1 cellular context compared by ENCODE assay signal in the genomic region with DNA sequence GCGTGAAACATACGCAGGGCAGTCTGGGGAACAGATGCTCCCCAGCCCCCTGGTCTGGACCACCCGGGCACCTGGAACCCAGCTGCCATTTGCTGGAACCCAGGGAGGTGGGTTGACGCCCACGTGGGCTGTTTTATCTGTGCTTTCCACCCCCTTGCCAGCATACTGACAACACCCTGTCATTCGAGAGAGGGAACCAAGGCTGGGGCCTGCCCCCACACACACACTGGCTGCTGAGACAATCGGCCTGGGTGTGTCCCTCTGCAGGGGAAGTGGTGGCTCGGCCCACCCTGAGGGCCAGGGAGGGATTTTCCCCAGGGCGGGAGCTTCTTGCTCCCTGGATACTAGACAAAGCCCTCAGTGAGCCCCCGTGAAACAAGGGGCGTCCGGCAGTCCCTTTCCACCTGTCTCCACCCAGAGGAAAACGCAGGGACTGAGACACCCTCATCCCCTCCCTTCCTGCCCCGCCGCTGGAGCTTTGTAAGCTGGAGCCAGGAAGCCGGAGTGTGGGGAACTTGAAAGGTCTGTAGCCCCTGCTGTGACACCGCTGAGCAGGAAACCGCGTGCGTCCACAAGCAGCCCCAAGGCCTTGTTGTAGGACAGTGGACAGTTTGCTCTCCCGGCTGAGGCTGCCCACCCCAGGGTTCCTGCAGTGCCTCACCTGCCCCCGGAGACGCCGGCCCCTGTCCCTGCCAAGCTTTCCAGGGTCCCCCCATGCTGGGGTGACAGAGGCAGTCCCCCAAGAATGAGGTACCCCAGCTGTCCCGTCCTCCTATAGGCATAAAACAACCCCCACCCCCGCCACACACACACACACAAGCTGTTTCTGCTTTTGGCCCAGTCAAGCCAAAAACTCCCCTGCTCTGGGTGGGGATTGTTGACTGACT.
TF ChIP-seq lines count a peak whose summit lies in the region.

No MANE protein-coding gene starts in this region.

TF ChIP-seq in K562, 482 proteins besides CTCF, POLR2A, EP300 and RAD21 (continued from another document and continues in another):
- TF ChIP-seq JUND (IDR thresholded peaks at IDR 0.05; ENCODE audit: borderline replicate concordance, low read depth, low read length) (peak; percentile 65; the same call in 1 of the 2 replicates), JUND (tag; IDR thresholded peaks at IDR 0.05; ENCODE audit: borderline replicate concordance, low read depth, low read length) (peak; percentile 28; the same call in 1 of the 3 replicates), SMAD4 (CRISPR knock-in tag; conservative IDR thresholded peaks at IDR 0.05) (0 out of 2 replicates have a peak, but pooled peaks have one; percentile 65), SIN3A (IDR thresholded peaks at IDR 0.05; ENCODE audit: borderline replicate concordance in 2 of 2, control insufficient read depth in 1 of 2, low read depth in 2 of 2, low read length in 2 of 2) (peak; percentile 13 to 49; a peak in 1 of 4 replicates), HDAC8 (tag; IDR thresholded peaks at IDR 0.05) (no peak), U2AF1 (optimal IDR thresholded peaks at IDR 0.05; ENCODE audit: low read depth, low read length) (no peak), SRSF3 (IDR thresholded peaks at IDR 0.05; ENCODE audit: insufficient read depth, low read length) (no peak), SMARCA4 (IDR thresholded peaks at IDR 0.05) (0 out of 2 replicates have a peak, but pooled peaks have one; percentile 50), PURB (CRISPR knock-in tag; IDR thresholded peaks at IDR 0.05; ENCODE audit: low read depth) (no peak), SIN3B (IDR thresholded peaks at IDR 0.05; ENCODE audit: low read depth) (no peak), TEAD4 (IDR thresholded peaks at IDR 0.05; ENCODE audit: low read length) (peak; percentile 64), TEAD4 (CRISPR knock-in tag; IDR thresholded peaks at IDR 0.05; ENCODE audit: borderline replicate concordance) (no peak), L3MBTL2 (IDR thresholded peaks at IDR 0.05) (peak; percentile 72), CTBP1 (IDR thresholded peaks at IDR 0.05; ENCODE audit: borderline replicate concordance) (peak; percentile 60; the same call in 1 of the 2 replicates), KLF1 (tag; IDR thresholded peaks at IDR 0.05) (peak; percentile 65), NEUROD1 (IDR thresholded peaks at IDR 0.05; ENCODE audit: borderline replicate concordance, low read depth, low read length, partially characterized antibody) (no peak), BHLHE40 (IDR thresholded peaks at IDR 0.05; ENCODE audit: low read length) (peak; percentile 7; the same call in 1 of the 2 replicates), NRF1 (conservative IDR thresholded peaks at IDR 0.05 in 1 of 2, IDR thresholded peaks at IDR 0.05 in 1 of 2) (peak in 1 of 2 experiments; percentile 22; a peak in 2 of 4 replicates), ZNF121 (CRISPR knock-in tag; conservative IDR thresholded peaks at IDR 0.05) (no peak), TCF3 (CRISPR knock-in tag; IDR thresholded peaks at IDR 0.05) (peak; percentile 73), KDM5B (IDR thresholded peaks at IDR 0.05; ENCODE audit: insufficient replicate concordance, low read depth, low read length) (peak; percentile 60), PHF21A (IDR thresholded peaks at IDR 0.05; ENCODE audit: borderline replicate concordance, low read depth) (0 out of 2 replicates have a peak, but pooled peaks have one; percentile 20), YY1 (IDR thresholded peaks at IDR 0.05; ENCODE audit: borderline replicate concordance in 1 of 3, control insufficient read depth in 1 of 3, extremely low read depth in 1 of 3, insufficient read depth in 3 of 3, insufficient read length in 1 of 3, insufficient replicate concordance in 2 of 3, low read depth in 1 of 3, low read length in 2 of 3) (peak in 1 of 3 experiments; percentile 55), ZC3H8 (IDR thresholded peaks at IDR 0.05) (no peak), HDAC2 (IDR thresholded peaks at IDR 0.05) (0 out of 2 replicates have a peak, but pooled peaks have one; percentile 22), SUPT5H (IDR thresholded peaks at IDR 0.05) (peak; percentile 79), ZNF644 (tag; IDR thresholded peaks at IDR 0.05; ENCODE audit: low read depth) (0 out of 2 replicates have a peak, but pooled peaks have one; percentile 5), SRF (CRISPR knock-in tag; IDR thresholded peaks at IDR 0.05) (peak in 1 of 2 experiments; percentile 64; a peak in 1 of 4 replicates)
- TF ChIP-seq, protein P1, sequence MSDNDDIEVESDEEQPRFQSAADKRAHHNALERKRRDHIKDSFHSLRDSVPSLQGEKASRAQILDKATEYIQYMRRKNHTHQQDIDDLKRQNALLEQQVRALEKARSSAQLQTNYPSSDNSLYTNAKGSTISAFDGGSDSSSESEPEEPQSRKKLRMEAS (CRISPR knock-in tag; IDR thresholded peaks at IDR 0.05), result peak; percentile 58
- TF ChIP-seq, protein P2, sequence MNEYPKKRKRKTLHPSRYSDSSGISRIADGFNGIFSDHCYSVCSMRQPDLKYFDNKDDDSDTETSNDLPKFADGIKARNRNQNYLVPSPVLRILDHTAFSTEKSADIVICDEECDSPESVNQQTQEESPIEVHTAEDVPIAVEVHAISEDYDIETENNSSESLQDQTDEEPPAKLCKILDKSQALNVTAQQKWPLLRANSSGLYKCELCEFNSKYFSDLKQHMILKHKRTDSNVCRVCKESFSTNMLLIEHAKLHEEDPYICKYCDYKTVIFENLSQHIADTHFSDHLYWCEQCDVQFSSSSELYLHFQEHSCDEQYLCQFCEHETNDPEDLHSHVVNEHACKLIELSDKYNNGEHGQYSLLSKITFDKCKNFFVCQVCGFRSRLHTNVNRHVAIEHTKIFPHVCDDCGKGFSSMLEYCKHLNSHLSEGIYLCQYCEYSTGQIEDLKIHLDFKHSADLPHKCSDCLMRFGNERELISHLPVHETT (CRISPR knock-in tag; conservative IDR thresholded peaks at IDR 0.05 in 1 of 2, IDR thresholded peaks at IDR 0.05 in 1 of 2), result peak in 1 of 2 experiments; percentile 6; a peak in 1 of 4 replicates
- TF ChIP-seq, protein P3, sequence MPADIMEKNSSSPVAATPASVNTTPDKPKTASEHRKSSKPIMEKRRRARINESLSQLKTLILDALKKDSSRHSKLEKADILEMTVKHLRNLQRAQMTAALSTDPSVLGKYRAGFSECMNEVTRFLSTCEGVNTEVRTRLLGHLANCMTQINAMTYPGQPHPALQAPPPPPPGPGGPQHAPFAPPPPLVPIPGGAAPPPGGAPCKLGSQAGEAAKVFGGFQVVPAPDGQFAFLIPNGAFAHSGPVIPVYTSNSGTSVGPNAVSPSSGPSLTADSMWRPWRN (IDR thresholded peaks at IDR 0.05; ENCODE audit: low read depth), result no peak; the same call in 1 of the 2 replicates
- TF ChIP-seq, protein P4, sequence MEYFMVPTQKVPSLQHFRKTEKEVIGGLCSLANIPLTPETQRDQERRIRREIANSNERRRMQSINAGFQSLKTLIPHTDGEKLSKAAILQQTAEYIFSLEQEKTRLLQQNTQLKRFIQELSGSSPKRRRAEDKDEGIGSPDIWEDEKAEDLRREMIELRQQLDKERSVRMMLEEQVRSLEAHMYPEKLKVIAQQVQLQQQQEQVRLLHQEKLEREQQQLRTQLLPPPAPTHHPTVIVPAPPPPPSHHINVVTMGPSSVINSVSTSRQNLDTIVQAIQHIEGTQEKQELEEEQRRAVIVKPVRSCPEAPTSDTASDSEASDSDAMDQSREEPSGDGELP (CRISPR knock-in tag; IDR thresholded peaks at IDR 0.05; ENCODE audit: borderline replicate concordance), result peak; percentile 75; the same call in 1 of the 2 replicates
- TF ChIP-seq, protein P5, sequence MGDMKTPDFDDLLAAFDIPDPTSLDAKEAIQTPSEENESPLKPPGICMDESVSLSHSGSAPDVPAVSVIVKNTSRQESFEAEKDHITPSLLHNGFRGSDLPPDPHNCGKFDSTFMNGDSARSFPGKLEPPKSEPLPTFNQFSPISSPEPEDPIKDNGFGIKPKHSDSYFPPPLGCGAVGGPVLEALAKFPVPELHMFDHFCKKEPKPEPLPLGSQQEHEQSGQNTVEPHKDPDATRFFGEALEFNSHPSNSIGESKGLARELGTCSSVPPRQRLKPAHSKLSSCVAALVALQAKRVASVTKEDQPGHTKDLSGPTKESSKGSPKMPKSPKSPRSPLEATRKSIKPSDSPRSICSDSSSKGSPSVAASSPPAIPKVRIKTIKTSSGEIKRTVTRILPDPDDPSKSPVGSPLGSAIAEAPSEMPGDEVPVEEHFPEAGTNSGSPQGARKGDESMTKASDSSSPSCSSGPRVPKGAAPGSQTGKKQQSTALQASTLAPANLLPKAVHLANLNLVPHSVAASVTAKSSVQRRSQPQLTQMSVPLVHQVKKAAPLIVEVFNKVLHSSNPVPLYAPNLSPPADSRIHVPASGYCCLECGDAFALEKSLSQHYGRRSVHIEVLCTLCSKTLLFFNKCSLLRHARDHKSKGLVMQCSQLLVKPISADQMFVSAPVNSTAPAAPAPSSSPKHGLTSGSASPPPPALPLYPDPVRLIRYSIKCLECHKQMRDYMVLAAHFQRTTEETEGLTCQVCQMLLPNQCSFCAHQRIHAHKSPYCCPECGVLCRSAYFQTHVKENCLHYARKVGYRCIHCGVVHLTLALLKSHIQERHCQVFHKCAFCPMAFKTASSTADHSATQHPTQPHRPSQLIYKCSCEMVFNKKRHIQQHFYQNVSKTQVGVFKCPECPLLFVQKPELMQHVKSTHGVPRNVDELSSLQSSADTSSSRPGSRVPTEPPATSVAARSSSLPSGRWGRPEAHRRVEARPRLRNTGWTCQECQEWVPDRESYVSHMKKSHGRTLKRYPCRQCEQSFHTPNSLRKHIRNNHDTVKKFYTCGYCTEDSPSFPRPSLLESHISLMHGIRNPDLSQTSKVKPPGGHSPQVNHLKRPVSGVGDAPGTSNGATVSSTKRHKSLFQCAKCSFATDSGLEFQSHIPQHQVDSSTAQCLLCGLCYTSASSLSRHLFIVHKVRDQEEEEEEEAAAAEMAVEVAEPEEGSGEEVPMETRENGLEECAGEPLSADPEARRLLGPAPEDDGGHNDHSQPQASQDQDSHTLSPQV (IDR thresholded peaks at IDR 0.05), result peak; percentile 77
- TF ChIP-seq, protein P6, sequence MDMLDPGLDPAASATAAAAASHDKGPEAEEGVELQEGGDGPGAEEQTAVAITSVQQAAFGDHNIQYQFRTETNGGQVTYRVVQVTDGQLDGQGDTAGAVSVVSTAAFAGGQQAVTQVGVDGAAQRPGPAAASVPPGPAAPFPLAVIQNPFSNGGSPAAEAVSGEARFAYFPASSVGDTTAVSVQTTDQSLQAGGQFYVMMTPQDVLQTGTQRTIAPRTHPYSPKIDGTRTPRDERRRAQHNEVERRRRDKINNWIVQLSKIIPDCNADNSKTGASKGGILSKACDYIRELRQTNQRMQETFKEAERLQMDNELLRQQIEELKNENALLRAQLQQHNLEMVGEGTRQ (CRISPR knock-in tag; IDR thresholded peaks at IDR 0.05), result no peak; the same call in 1 of the 2 replicates
- TF ChIP-seq, protein P7, sequence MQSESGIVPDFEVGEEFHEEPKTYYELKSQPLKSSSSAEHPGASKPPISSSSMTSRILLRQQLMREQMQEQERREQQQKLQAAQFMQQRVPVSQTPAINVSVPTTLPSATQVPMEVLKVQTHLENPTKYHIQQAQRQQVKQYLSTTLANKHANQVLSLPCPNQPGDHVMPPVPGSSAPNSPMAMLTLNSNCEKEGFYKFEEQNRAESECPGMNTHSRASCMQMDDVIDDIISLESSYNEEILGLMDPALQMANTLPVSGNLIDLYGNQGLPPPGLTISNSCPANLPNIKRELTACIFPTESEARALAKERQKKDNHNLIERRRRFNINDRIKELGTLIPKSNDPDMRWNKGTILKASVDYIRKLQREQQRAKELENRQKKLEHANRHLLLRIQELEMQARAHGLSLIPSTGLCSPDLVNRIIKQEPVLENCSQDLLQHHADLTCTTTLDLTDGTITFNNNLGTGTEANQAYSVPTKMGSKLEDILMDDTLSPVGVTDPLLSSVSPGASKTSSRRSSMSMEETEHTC (IDR thresholded peaks at IDR 0.05), result no peak
- TF ChIP-seq, protein P8, sequence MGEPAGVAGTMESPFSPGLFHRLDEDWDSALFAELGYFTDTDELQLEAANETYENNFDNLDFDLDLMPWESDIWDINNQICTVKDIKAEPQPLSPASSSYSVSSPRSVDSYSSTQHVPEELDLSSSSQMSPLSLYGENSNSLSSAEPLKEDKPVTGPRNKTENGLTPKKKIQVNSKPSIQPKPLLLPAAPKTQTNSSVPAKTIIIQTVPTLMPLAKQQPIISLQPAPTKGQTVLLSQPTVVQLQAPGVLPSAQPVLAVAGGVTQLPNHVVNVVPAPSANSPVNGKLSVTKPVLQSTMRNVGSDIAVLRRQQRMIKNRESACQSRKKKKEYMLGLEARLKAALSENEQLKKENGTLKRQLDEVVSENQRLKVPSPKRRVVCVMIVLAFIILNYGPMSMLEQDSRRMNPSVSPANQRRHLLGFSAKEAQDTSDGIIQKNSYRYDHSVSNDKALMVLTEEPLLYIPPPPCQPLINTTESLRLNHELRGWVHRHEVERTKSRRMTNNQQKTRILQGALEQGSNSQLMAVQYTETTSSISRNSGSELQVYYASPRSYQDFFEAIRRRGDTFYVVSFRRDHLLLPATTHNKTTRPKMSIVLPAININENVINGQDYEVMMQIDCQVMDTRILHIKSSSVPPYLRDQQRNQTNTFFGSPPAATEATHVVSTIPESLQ (CRISPR knock-in tag; IDR thresholded peaks at IDR 0.05), result 0 out of 2 replicates have a peak, but pooled peaks have one; percentile 39
- TF ChIP-seq, protein P9, sequence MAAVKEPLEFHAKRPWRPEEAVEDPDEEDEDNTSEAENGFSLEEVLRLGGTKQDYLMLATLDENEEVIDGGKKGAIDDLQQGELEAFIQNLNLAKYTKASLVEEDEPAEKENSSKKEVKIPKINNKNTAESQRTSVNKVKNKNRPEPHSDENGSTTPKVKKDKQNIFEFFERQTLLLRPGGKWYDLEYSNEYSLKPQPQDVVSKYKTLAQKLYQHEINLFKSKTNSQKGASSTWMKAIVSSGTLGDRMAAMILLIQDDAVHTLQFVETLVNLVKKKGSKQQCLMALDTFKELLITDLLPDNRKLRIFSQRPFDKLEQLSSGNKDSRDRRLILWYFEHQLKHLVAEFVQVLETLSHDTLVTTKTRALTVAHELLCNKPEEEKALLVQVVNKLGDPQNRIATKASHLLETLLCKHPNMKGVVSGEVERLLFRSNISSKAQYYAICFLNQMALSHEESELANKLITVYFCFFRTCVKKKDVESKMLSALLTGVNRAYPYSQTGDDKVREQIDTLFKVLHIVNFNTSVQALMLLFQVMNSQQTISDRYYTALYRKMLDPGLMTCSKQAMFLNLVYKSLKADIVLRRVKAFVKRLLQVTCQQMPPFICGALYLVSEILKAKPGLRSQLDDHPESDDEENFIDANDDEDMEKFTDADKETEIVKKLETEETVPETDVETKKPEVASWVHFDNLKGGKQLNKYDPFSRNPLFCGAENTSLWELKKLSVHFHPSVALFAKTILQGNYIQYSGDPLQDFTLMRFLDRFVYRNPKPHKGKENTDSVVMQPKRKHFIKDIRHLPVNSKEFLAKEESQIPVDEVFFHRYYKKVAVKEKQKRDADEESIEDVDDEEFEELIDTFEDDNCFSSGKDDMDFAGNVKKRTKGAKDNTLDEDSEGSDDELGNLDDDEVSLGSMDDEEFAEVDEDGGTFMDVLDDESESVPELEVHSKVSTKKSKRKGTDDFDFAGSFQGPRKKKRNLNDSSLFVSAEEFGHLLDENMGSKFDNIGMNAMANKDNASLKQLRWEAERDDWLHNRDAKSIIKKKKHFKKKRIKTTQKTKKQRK (IDR thresholded peaks at IDR 0.05; ENCODE audit: borderline replicate concordance, low read depth, low read length), result no peak
- TF ChIP-seq, protein P10, sequence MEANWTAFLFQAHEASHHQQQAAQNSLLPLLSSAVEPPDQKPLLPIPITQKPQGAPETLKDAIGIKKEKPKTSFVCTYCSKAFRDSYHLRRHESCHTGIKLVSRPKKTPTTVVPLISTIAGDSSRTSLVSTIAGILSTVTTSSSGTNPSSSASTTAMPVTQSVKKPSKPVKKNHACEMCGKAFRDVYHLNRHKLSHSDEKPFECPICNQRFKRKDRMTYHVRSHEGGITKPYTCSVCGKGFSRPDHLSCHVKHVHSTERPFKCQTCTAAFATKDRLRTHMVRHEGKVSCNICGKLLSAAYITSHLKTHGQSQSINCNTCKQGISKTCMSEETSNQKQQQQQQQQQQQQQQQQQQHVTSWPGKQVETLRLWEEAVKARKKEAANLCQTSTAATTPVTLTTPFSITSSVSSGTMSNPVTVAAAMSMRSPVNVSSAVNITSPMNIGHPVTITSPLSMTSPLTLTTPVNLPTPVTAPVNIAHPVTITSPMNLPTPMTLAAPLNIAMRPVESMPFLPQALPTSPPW (CRISPR knock-in tag; IDR thresholded peaks at IDR 0.05), result peak; percentile 81
